ENCODE assay signal across 1 cellular context in the genomic region with DNA sequence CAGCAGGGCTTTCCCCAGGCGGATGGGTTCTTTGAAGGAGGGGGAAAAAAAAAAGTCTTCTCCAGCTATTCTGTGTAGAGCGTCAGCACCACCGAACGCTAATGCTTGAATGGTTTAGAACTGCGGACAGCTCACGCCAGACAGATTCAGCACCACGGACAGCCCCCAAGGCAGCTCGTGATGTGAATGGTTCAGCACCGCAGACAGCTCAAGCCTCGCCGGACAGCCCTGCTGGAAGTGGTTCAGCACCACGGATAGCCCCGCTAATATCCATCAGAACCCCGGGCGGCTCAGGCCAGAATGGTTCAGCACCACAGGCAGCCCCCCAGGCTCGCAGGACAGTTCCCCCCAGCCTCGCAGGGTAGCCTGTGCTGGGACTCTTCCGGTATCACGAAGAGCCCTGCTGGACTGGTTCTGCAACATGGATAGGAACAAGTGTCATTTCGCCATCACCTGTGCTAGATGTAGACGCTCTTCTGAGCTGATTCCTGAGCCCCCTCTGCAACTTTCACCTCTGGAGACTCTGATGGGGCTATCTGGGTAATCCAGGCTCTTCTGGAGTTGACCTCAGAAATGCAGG.
TF ChIP-seq lines count a peak whose summit lies in the region.

No MANE protein-coding gene starts in this region.

TF ChIP-seq in WTC11, 78 proteins besides CTCF, POLR2A, EP300 and RAD21 (continued from another document and continues in another):
- TF ChIP-seq, protein P1, sequence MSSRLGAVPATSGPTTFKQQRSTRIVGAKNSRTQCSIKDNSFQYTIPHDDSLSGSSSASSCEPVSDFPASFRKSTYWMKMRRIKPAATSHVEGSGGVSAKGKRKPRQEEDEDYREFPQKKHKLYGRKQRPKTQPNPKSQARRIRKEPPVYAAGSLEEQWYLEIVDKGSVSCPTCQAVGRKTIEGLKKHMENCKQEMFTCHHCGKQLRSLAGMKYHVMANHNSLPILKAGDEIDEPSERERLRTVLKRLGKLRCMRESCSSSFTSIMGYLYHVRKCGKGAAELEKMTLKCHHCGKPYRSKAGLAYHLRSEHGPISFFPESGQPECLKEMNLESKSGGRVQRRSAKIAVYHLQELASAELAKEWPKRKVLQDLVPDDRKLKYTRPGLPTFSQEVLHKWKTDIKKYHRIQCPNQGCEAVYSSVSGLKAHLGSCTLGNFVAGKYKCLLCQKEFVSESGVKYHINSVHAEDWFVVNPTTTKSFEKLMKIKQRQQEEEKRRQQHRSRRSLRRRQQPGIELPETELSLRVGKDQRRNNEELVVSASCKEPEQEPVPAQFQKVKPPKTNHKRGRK (CRISPR knock-in tag; IDR thresholded peaks at IDR 0.05; ENCODE audit: borderline replicate concordance), result peak; percentile 94
- TF ChIP-seq, protein P2, sequence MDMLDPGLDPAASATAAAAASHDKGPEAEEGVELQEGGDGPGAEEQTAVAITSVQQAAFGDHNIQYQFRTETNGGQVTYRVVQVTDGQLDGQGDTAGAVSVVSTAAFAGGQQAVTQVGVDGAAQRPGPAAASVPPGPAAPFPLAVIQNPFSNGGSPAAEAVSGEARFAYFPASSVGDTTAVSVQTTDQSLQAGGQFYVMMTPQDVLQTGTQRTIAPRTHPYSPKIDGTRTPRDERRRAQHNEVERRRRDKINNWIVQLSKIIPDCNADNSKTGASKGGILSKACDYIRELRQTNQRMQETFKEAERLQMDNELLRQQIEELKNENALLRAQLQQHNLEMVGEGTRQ (CRISPR knock-in tag; IDR thresholded peaks at IDR 0.05), result peak; percentile 65
- TF ChIP-seq SMAD4 (CRISPR knock-in tag; IDR thresholded peaks at IDR 0.05) (peak; percentile 99), ZNF317 (CRISPR knock-in tag; IDR thresholded peaks at IDR 0.05; ENCODE audit: borderline replicate concordance, low read depth) (peak; percentile 87), MXD4 (CRISPR knock-in tag; IDR thresholded peaks at IDR 0.05; ENCODE audit: borderline replicate concordance) (no peak), GABPB1 (CRISPR knock-in tag; IDR thresholded peaks at IDR 0.05) (peak; percentile 86), ETV6 (CRISPR knock-in tag; IDR thresholded peaks at IDR 0.05) (peak; percentile 99), ZNF219 (CRISPR knock-in tag; IDR thresholded peaks at IDR 0.05; ENCODE audit: borderline replicate concordance) (peak; percentile 99), NR3C1 (CRISPR knock-in tag; conservative IDR thresholded peaks at IDR 0.05; ENCODE audit: low read depth) (peak; percentile 98; the same call in 1 of the 2 replicates), ZNF121 (CRISPR knock-in tag; IDR thresholded peaks at IDR 0.05) (peak; percentile 79), IRF2 (CRISPR knock-in tag; IDR thresholded peaks at IDR 0.05; ENCODE audit: borderline replicate concordance, low read depth) (peak; percentile 94; the same call in 1 of the 2 replicates), FOXK1 (CRISPR knock-in tag; IDR thresholded peaks at IDR 0.05) (peak; percentile 98), ZNF423 (CRISPR knock-in tag; IDR thresholded peaks at IDR 0.05) (no peak), NFATC4 (CRISPR knock-in tag; IDR thresholded peaks at IDR 0.05) (no peak), FOXJ3 (CRISPR knock-in tag; IDR thresholded peaks at IDR 0.05; ENCODE audit: borderline replicate concordance) (peak; percentile 91), JAZF1 (CRISPR knock-in tag; IDR thresholded peaks at IDR 0.05) (no peak), ZNF396 (CRISPR knock-in tag; IDR thresholded peaks at IDR 0.05; ENCODE audit: borderline replicate concordance) (peak; percentile 84; the same call in 1 of the 2 replicates), ZNF416 (CRISPR knock-in tag; IDR thresholded peaks at IDR 0.05) (no peak), TCF7 (CRISPR knock-in tag; IDR thresholded peaks at IDR 0.05; ENCODE audit: low read depth) (peak; percentile 98), EMX1 (CRISPR knock-in tag; IDR thresholded peaks at IDR 0.05) (no peak), JUN (CRISPR knock-in tag; IDR thresholded peaks at IDR 0.05) (peak; percentile 100), ATF1 (CRISPR knock-in tag; IDR thresholded peaks at IDR 0.05) (peak; percentile 98), SP1 (CRISPR knock-in tag; conservative IDR thresholded peaks at IDR 0.05) (peak; percentile 52), CREB1 (CRISPR knock-in tag; IDR thresholded peaks at IDR 0.05) (peak; percentile 86), NR2C2 (CRISPR knock-in tag; IDR thresholded peaks at IDR 0.05) (peak; percentile 44; the same call in 1 of the 2 replicates), NR1H2 (CRISPR knock-in tag; IDR thresholded peaks at IDR 0.05) (peak; percentile 95), CREM (CRISPR knock-in tag; IDR thresholded peaks at IDR 0.05) (peak; percentile 95), ESRRA (CRISPR knock-in tag; IDR thresholded peaks at IDR 0.05; ENCODE audit: borderline replicate concordance) (peak; percentile 99)
- TF ChIP-seq, protein P3, sequence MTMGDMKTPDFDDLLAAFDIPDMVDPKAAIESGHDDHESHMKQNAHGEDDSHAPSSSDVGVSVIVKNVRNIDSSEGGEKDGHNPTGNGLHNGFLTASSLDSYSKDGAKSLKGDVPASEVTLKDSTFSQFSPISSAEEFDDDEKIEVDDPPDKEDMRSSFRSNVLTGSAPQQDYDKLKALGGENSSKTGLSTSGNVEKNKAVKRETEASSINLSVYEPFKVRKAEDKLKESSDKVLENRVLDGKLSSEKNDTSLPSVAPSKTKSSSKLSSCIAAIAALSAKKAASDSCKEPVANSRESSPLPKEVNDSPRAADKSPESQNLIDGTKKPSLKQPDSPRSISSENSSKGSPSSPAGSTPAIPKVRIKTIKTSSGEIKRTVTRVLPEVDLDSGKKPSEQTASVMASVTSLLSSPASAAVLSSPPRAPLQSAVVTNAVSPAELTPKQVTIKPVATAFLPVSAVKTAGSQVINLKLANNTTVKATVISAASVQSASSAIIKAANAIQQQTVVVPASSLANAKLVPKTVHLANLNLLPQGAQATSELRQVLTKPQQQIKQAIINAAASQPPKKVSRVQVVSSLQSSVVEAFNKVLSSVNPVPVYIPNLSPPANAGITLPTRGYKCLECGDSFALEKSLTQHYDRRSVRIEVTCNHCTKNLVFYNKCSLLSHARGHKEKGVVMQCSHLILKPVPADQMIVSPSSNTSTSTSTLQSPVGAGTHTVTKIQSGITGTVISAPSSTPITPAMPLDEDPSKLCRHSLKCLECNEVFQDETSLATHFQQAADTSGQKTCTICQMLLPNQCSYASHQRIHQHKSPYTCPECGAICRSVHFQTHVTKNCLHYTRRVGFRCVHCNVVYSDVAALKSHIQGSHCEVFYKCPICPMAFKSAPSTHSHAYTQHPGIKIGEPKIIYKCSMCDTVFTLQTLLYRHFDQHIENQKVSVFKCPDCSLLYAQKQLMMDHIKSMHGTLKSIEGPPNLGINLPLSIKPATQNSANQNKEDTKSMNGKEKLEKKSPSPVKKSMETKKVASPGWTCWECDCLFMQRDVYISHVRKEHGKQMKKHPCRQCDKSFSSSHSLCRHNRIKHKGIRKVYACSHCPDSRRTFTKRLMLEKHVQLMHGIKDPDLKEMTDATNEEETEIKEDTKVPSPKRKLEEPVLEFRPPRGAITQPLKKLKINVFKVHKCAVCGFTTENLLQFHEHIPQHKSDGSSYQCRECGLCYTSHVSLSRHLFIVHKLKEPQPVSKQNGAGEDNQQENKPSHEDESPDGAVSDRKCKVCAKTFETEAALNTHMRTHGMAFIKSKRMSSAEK (CRISPR knock-in tag; IDR thresholded peaks at IDR 0.05; ENCODE audit: borderline replicate concordance), result no peak
- TF ChIP-seq, protein P4, sequence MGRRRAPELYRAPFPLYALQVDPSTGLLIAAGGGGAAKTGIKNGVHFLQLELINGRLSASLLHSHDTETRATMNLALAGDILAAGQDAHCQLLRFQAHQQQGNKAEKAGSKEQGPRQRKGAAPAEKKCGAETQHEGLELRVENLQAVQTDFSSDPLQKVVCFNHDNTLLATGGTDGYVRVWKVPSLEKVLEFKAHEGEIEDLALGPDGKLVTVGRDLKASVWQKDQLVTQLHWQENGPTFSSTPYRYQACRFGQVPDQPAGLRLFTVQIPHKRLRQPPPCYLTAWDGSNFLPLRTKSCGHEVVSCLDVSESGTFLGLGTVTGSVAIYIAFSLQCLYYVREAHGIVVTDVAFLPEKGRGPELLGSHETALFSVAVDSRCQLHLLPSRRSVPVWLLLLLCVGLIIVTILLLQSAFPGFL (CRISPR knock-in tag; IDR thresholded peaks at IDR 0.05; ENCODE audit: borderline replicate concordance), result peak; percentile 99
- TF ChIP-seq, protein P5, sequence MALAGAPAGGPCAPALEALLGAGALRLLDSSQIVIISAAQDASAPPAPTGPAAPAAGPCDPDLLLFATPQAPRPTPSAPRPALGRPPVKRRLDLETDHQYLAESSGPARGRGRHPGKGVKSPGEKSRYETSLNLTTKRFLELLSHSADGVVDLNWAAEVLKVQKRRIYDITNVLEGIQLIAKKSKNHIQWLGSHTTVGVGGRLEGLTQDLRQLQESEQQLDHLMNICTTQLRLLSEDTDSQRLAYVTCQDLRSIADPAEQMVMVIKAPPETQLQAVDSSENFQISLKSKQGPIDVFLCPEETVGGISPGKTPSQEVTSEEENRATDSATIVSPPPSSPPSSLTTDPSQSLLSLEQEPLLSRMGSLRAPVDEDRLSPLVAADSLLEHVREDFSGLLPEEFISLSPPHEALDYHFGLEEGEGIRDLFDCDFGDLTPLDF (CRISPR knock-in tag; IDR thresholded peaks at IDR 0.05), result peak; percentile 90
- TF ChIP-seq, protein P6, sequence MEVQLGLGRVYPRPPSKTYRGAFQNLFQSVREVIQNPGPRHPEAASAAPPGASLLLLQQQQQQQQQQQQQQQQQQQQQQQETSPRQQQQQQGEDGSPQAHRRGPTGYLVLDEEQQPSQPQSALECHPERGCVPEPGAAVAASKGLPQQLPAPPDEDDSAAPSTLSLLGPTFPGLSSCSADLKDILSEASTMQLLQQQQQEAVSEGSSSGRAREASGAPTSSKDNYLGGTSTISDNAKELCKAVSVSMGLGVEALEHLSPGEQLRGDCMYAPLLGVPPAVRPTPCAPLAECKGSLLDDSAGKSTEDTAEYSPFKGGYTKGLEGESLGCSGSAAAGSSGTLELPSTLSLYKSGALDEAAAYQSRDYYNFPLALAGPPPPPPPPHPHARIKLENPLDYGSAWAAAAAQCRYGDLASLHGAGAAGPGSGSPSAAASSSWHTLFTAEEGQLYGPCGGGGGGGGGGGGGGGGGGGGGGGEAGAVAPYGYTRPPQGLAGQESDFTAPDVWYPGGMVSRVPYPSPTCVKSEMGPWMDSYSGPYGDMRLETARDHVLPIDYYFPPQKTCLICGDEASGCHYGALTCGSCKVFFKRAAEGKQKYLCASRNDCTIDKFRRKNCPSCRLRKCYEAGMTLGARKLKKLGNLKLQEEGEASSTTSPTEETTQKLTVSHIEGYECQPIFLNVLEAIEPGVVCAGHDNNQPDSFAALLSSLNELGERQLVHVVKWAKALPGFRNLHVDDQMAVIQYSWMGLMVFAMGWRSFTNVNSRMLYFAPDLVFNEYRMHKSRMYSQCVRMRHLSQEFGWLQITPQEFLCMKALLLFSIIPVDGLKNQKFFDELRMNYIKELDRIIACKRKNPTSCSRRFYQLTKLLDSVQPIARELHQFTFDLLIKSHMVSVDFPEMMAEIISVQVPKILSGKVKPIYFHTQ (CRISPR knock-in tag; IDR thresholded peaks at IDR 0.05), result no peak
- TF ChIP-seq, protein P7, sequence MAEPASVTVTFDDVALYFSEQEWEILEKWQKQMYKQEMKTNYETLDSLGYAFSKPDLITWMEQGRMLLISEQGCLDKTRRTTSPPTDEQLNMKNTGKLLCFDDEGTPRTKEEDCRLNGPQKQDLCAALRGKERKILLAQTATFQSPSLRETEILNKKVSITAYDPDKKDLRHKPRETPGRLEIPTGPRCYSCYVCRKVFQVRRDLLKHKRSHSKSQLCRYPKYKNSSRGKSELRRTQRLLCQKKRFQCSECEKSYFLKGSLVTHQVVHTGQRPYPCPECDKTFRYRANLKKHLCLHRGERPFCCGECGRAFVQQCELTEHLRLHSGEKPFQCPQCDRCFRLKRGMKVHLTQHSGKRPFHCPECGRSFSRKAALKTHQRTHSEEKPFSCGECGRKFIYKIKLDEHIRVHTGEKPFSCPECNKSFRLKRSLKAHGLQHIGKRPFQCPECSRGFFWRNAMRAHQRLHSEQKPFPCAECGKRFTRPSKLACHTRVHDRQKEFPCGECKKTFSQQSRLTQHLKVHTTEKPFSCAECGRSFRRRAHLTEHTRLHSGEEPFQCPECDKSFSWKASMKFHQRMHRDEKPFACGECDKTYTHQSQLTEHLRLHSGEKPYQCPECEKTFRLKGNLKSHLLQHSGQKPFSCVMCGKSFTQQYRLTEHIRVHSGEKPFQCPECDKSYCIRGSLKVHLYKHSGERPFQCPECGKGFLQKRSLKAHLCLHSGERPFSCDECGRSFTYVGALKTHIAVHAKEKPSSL (CRISPR knock-in tag; conservative IDR thresholded peaks at IDR 0.05), result no peak
- TF ChIP-seq, protein P8, sequence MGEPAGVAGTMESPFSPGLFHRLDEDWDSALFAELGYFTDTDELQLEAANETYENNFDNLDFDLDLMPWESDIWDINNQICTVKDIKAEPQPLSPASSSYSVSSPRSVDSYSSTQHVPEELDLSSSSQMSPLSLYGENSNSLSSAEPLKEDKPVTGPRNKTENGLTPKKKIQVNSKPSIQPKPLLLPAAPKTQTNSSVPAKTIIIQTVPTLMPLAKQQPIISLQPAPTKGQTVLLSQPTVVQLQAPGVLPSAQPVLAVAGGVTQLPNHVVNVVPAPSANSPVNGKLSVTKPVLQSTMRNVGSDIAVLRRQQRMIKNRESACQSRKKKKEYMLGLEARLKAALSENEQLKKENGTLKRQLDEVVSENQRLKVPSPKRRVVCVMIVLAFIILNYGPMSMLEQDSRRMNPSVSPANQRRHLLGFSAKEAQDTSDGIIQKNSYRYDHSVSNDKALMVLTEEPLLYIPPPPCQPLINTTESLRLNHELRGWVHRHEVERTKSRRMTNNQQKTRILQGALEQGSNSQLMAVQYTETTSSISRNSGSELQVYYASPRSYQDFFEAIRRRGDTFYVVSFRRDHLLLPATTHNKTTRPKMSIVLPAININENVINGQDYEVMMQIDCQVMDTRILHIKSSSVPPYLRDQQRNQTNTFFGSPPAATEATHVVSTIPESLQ (CRISPR knock-in tag; IDR thresholded peaks at IDR 0.05), result peak; percentile 96
- TF ChIP-seq, protein P9, sequence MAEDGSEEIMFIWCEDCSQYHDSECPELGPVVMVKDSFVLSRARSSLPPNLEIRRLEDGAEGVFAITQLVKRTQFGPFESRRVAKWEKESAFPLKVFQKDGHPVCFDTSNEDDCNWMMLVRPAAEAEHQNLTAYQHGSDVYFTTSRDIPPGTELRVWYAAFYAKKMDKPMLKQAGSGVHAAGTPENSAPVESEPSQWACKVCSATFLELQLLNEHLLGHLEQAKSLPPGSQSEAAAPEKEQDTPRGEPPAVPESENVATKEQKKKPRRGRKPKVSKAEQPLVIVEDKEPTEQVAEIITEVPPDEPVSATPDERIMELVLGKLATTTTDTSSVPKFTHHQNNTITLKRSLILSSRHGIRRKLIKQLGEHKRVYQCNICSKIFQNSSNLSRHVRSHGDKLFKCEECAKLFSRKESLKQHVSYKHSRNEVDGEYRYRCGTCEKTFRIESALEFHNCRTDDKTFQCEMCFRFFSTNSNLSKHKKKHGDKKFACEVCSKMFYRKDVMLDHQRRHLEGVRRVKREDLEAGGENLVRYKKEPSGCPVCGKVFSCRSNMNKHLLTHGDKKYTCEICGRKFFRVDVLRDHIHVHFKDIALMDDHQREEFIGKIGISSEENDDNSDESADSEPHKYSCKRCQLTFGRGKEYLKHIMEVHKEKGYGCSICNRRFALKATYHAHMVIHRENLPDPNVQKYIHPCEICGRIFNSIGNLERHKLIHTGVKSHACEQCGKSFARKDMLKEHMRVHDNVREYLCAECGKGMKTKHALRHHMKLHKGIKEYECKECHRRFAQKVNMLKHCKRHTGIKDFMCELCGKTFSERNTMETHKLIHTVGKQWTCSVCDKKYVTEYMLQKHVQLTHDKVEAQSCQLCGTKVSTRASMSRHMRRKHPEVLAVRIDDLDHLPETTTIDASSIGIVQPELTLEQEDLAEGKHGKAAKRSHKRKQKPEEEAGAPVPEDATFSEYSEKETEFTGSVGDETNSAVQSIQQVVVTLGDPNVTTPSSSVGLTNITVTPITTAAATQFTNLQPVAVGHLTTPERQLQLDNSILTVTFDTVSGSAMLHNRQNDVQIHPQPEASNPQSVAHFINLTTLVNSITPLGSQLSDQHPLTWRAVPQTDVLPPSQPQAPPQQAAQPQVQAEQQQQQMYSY (CRISPR knock-in tag; IDR thresholded peaks at IDR 0.05), result peak; percentile 71
